ENCODE assay signal across 12 cellular contexts in the genomic region with DNA sequence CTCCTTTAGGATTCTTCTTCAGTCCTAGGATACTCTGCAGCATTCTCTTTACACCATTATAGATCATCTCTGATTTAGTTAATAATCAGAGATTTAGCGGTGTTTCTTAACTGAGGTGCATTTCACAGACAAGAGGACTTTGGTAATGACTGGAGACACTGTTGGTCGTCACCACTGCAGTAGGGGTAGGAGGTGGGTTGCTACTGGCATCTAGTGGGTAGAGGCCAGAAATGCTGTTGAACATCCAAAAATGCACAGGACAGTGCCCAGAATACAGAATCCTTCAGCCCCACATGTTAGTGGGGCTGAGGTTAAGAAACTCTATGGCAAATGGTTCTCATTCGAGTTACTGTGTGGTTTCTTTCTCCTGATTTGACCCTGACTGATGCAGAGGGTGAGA.
DNase-seq lines count a peak whose midpoint lies in the region; ATAC-seq and TF ChIP-seq lines count a peak whose summit lies in the region.
"Had no signal": no experiment of that assay in that cellular context is flagged by ENCODE, and none has a peak within 500 bp of the region (broad histone marks: within the 10 kb centered on the region; RNA-seq: fewer than 3 reads in every experiment).

No MANE protein-coding gene starts in this region.

- peaks cover 3 to 8% of the 10 kb centered on the region in 2 donors for H3K9me3 Mint-ChIP-seq in stimulated activated naive B cell treated with anti-CD40 and anti-IgM and Interleukin-4, amounts not matched to agents 10 μg/mL and 1 μg/mL and 100 μg/mL, for 72 hours

- TF ChIP-seq CTCF in cardiac muscle cell (IDR thresholded peaks at IDR 0.05; ENCODE audit: low read depth, low read length), result peak; percentile 26
- TF ChIP-seq CTCF in coronary artery (IDR thresholded peaks at IDR 0.05), result no peak
- no peak for TF ChIP-seq CTCF in right atrium auricular region (IDR thresholded peaks at IDR 0.05)

- H3K9me3 ChIP-seq in cardiac muscle cell (ENCODE audit: low read depth), result no peaks in the 10 kb centered on the region
- H3K9me3 ChIP-seq in right atrium auricular region, result peaks cover 0 to 15% of the 10 kb centered on the region in 2 donors

- H3K36me3 Mint-ChIP-seq in stimulated activated naive B cell treated with anti-CD40 and anti-IgM and Interleukin-4, amounts not matched to agents 10 μg/mL and 1 μg/mL and 100 μg/mL, for 72 hours, result no peaks in the 10 kb centered on the region
- H3K36me3 Mint-ChIP-seq: activated naive CD8-positive, alpha-beta T cell had no signal

- no peaks in the 10 kb centered on the region for H3K27me3 ChIP-seq in cardiac muscle cell
- H3K27me3 ChIP-seq in right atrium auricular region, result no peaks in the 10 kb centered on the region

- ATAC-seq in left ventricle myocardium superior, result no peak
- ATAC-seq in stimulated activated naive B cell treated with anti-CD40 and anti-IgM and Interleukin-4, amounts not matched to agents 10 μg/mL and 1 μg/mL and 100 μg/mL, for 72 hours (replicated peaks), result peak; percentile 47 to 61

- H3K4me1 Mint-ChIP-seq in stimulated activated naive B cell treated with anti-CD40 and anti-IgM and Interleukin-4, amounts not matched to agents 10 μg/mL and 1 μg/mL and 100 μg/mL, for 72 hours, result peaks cover 0 to 2% of the 10 kb centered on the region in 2 donors

- DNase-seq in cardiac muscle cell (ENCODE audit: low read depth in 1 of 2, low spot score in 1 of 2) (no peak), left ventricle myocardium superior (no peak), LHCN-M2 (ENCODE audit: low read depth) (peak; percentile 27), UCSD-AML1 (lab: John Stamatoyannopoulos, UW; ENCODE audit: unreplicated experiment) (peak; percentile 13), islet precursor cell (no peak), coronary artery (ENCODE audit: low spot score) (no peak), right atrium auricular region (ENCODE audit: low spot score) (no peak)
- no peak for DNase-seq in stimulated activated naive B cell treated with anti-CD40 and anti-IgM and Interleukin-4, amounts not matched to agents 10 μg/mL and 1 μg/mL and 100 μg/mL, for 72 hours
- DNase-seq: foreskin fibroblast; NCI-H1436 treated with DMSO at 0.1 percent for 48 hours; stimulated activated naive CD4-positive, alpha-beta T cell treated with Interleukin-2 at 50 U/mL for 16 hours had no signal

- no peak overlapping the region for H3K27ac ChIP-seq in cardiac muscle cell
- no peak overlapping the region for H3K27ac ChIP-seq in coronary artery
- H3K27ac ChIP-seq in right atrium auricular region, result no peak overlapping the region

- H3K4me3 ChIP-seq in cardiac muscle cell (no peak overlapping the region), coronary artery (no peak overlapping the region), right atrium auricular region (no peak overlapping the region)

- no peak overlapping the region for H3K27ac Mint-ChIP-seq in stimulated activated naive B cell treated with anti-CD40 and anti-IgM and Interleukin-4, amounts not matched to agents 10 μg/mL and 1 μg/mL and 100 μg/mL, for 72 hours
- H3K27ac Mint-ChIP-seq: activated naive CD8-positive, alpha-beta T cell had no signal

- no peaks in the 10 kb centered on the region for H3K4me1 ChIP-seq in cardiac muscle cell (ENCODE audit: low read depth)
- H3K4me1 ChIP-seq in right atrium auricular region, result no peaks in the 10 kb centered on the region

- no peaks in the 10 kb centered on the region for H3K27me3 Mint-ChIP-seq in stimulated activated naive B cell treated with anti-CD40 and anti-IgM and Interleukin-4, amounts not matched to agents 10 μg/mL and 1 μg/mL and 100 μg/mL, for 72 hours
- H3K27me3 Mint-ChIP-seq: activated naive CD8-positive, alpha-beta T cell had no signal

- H3K36me3 ChIP-seq in cardiac muscle cell (no peaks in the 10 kb centered on the region), right atrium auricular region (no peaks in the 10 kb centered on the region)

- intact Hi-C loops in left ventricle myocardium superior (cut with micrococcal nuclease), result no loop called here

- H3K4me3 Mint-ChIP-seq in stimulated activated naive B cell treated with anti-CD40 and anti-IgM and Interleukin-4, amounts not matched to agents 10 μg/mL and 1 μg/mL and 100 μg/mL, for 72 hours, result no peak overlapping the region
- H3K4me3 Mint-ChIP-seq: activated naive CD8-positive, alpha-beta T cell had no signal

Comparison
In these comparisons a context has a peak if more than half of its experiments do, and no peak if none do; other contexts are left out.
1. DNase-seq: peak in LHCN-M2 (single experiment) and UCSD-AML1 (single experiment); none in cardiac muscle cell (0 of 2), left ventricle myocardium superior (single experiment), stimulated activated naive B cell treated with anti-CD40 and anti-IgM and Interleukin-4, amounts not matched to agents 10 μg/mL and 1 μg/mL and 100 μg/mL, for 72 hours (single experiment), islet precursor cell (single experiment), coronary artery (single experiment) and right atrium auricular region (single experiment).